In genomic region chr2:168002021-168002553, GRCh38 we compare ENCODE assay signal across 8 cellular contexts.
DNase-seq lines count a peak whose midpoint lies in the region; ATAC-seq and TF ChIP-seq lines count a peak whose summit lies in the region.

No MANE protein-coding gene starts in this region.

- H3K4me3 ChIP-seq in vagina (no peak overlapping the region), Caco-2 (ENCODE audit: low read depth, low read length) (no peak overlapping the region)

- BruUV-seq in Caco-2 (replicated peaks; lab: Mats Ljungman, UMichigan), result no TSS peak

- TF ChIP-seq CTCF in activated CD8-positive, alpha-beta T cell treated with anti-CD3 and anti-CD28 coated beads for 36 hours (IDR thresholded peaks at IDR 0.05), result no peak
- no peak for TF ChIP-seq CTCF in natural killer cell (IDR thresholded peaks at IDR 0.05)
- TF ChIP-seq CTCF in vagina (IDR thresholded peaks at IDR 0.05), result no peak
- no peak for TF ChIP-seq CTCF in Caco-2 (IDR thresholded peaks at IDR 0.05; ENCODE audit: insufficient read depth in 1 of 2, low read depth in 1 of 2, low read length in 1 of 2, severe bottlenecking in 1 of 2, unreplicated experiment in 1 of 2)

- H3K27ac ChIP-seq in vagina, result no peak overlapping the region

- CTCF ChIA-PET in activated CD8-positive, alpha-beta T cell treated with anti-CD3 and anti-CD28 coated beads for 36 hours (lab: Charles Lee), result interaction anchor here (2.5 kb wide), 1 partner anchor 117 kb away, joined by 9 read pairs; no protein-coding TSS in a partner anchor
- CTCF ChIA-PET in Caco-2 (lab: Charles Lee), result no interaction called here

- H3K4me1 Mint-ChIP-seq in activated CD8-positive, alpha-beta T cell treated with anti-CD3 and anti-CD28 coated beads for 36 hours (ENCODE audit: low read depth), result peaks cover 10% of the 10 kb centered on the region
- H3K4me1 Mint-ChIP-seq in natural killer cell (peaks cover 28 to 47% of the 10 kb centered on the region in 2 donors), Caco-2 (ENCODE audit: low read depth, unreplicated experiment) (no peaks in the 10 kb centered on the region)

- H3K9me3 Mint-ChIP-seq in activated CD8-positive, alpha-beta T cell treated with anti-CD3 and anti-CD28 coated beads for 36 hours, result no peaks in the 10 kb centered on the region
- H3K9me3 Mint-ChIP-seq in natural killer cell (no peaks in the 10 kb centered on the region), Caco-2 (ENCODE audit: unreplicated experiment) (peaks cover 2% of the 10 kb centered on the region)

- POLR2A ChIA-PET in activated CD8-positive, alpha-beta T cell treated with anti-CD3 and anti-CD28 coated beads for 36 hours (lab: Charles Lee), result no interaction called here
- POLR2A ChIA-PET in Caco-2 (lab: Charles Lee), result no interaction called here

- H3K36me3 ChIP-seq in vagina, result no peaks in the 10 kb centered on the region
- H3K36me3 ChIP-seq in Caco-2 (ENCODE audit: control insufficient read depth, insufficient read depth, low read length), result no peaks in the 10 kb centered on the region

- H3K4me1 ChIP-seq in vagina (no peaks in the 10 kb centered on the region), Caco-2 (no peaks in the 10 kb centered on the region)

- H3K27me3 ChIP-seq in vagina (no peaks in the 10 kb centered on the region), Caco-2 (replicated peaks; ENCODE audit: control insufficient read depth, insufficient read depth, low read length) (no peaks in the 10 kb centered on the region)

- intact Hi-C loops in activated CD8-positive, alpha-beta T cell treated with anti-CD3 and anti-CD28 coated beads for 36 hours (cut with micrococcal nuclease), result no loop called here
- intact Hi-C loops in natural killer cell (cut with micrococcal nuclease) (no loop called here), vagina (cut with DNase I) (no loop called here), Caco-2 (cut with micrococcal nuclease; ENCODE audit: unreplicated experiment) (no loop called here)

- DNase-seq in activated CD8-positive, alpha-beta T cell treated with anti-CD3 and anti-CD28 coated beads for 36 hours, result no peak
- DNase-seq in natural killer cell (no peak), DMS153 treated with DMSO at 0.1 percent for 48 hours (lab: John Stamatoyannopoulos, UW; ENCODE audit: unreplicated experiment) (no peak), vagina (ENCODE audit: extremely low spot score in 2 of 2) (no peak), Caco-2 (no peak), anterior cingulate cortex (lab: John Stamatoyannopoulos, UW) (no peak)

- H3K4me3 Mint-ChIP-seq in activated CD8-positive, alpha-beta T cell treated with anti-CD3 and anti-CD28 coated beads for 36 hours, result no peak overlapping the region
- H3K4me3 Mint-ChIP-seq in natural killer cell (no peak overlapping the region), Caco-2 (ENCODE audit: unreplicated experiment) (no peak overlapping the region)

- H3K27ac Mint-ChIP-seq in activated CD8-positive, alpha-beta T cell treated with anti-CD3 and anti-CD28 coated beads for 36 hours, result no peak overlapping the region
- H3K27ac Mint-ChIP-seq in natural killer cell, result peak overlapping the region; percentile 75 to 80
- H3K27ac Mint-ChIP-seq in Caco-2 (ENCODE audit: unreplicated experiment), result no peak overlapping the region

- H3K27me3 Mint-ChIP-seq in activated CD8-positive, alpha-beta T cell treated with anti-CD3 and anti-CD28 coated beads for 36 hours, result no peaks in the 10 kb centered on the region
- H3K27me3 Mint-ChIP-seq in natural killer cell (ENCODE audit: low read depth in 2 of 2) (no peaks in the 10 kb centered on the region), Caco-2 (ENCODE audit: insufficient read depth, unreplicated experiment) (no peaks in the 10 kb centered on the region)

- ATAC-seq in GM18868 (IDR thresholded peaks at IDR 0.05; ENCODE audit: unreplicated experiment) (peak; percentile 85), HG02981 (IDR thresholded peaks at IDR 0.05; ENCODE audit: unreplicated experiment) (peak; percentile 78), natural killer cell (peak; percentile 66 to 86 (median 74))
- ATAC-seq in activated CD8-positive, alpha-beta T cell treated with anti-CD3 and anti-CD28 coated beads for 36 hours, result peak; percentile 82

- no peaks in the 10 kb centered on the region for H3K9me3 ChIP-seq in vagina
- H3K9me3 ChIP-seq in Caco-2, result no peaks in the 10 kb centered on the region

- TF ChIP-seq POLR2A in vagina (IDR thresholded peaks at IDR 0.05), result no peak

- H3K36me3 Mint-ChIP-seq in activated CD8-positive, alpha-beta T cell treated with anti-CD3 and anti-CD28 coated beads for 36 hours (ENCODE audit: low read depth), result peaks cover 34% of the 10 kb centered on the region
- H3K36me3 Mint-ChIP-seq in natural killer cell (no peaks in the 10 kb centered on the region), Caco-2 (ENCODE audit: insufficient read depth, unreplicated experiment) (no peaks in the 10 kb centered on the region)

Comparison
In these comparisons a context has a peak if more than half of its experiments do, and no peak if none do; other contexts are left out.
1. H3K27ac Mint-ChIP-seq: peak in natural killer cell (2 of 2); none in activated CD8-positive, alpha-beta T cell treated with anti-CD3 and anti-CD28 coated beads for 36 hours (single experiment) and Caco-2 (single experiment).
2. Peak in every context shown above with its lines, with median percentiles within 50 percentile points of each other: ATAC-seq.